14 cellular contexts compared by ENCODE assay signal in the genomic region with DNA sequence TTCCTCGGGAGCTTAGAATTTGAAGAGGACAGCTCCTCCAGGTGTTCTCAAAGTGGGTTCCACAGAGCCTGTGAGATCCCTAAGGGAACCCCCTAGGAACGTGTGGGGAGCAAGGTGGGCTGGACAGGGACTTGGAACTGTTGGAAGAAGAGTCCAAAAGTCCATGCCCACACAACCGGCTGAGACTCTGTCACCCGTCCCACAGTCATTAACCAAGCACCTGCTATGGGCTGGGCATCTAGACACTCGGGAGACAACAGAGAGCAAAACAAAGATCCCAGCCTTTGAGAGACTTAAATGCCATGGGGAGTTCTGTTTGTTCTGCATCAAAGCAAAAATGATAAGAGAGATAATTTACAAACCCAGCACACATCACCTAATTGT.
"Had no signal": no experiment of that assay in that cellular context is flagged by ENCODE, and none has a peak within 500 bp of the region (broad histone marks: within the 10 kb centered on the region; RNA-seq: fewer than 3 reads in every experiment).

No MANE protein-coding gene starts in this region.

- H3K27me3 Mint-ChIP-seq: activated CD4-positive, alpha-beta T cell treated with anti-CD3 and anti-CD28 coated beads, Interleukin-2, amount 10 ng/mL, durations not matched to agents 24 days and 14 days had no signal

- H3K27ac Mint-ChIP-seq: activated CD4-positive, alpha-beta T cell treated with anti-CD3 and anti-CD28 coated beads, Interleukin-2, amount 10 ng/mL, durations not matched to agents 24 days and 14 days; activated naive CD4-positive, alpha-beta T cell treated with anti-CD3 and anti-CD28 coated beads, Interleukin-2, amount 50 U/mL, for 72 hours; activated T-helper 1 cell treated with anti-CD3 and anti-CD28 coated beads, Interleukin-12 subunit alpha, Interleukin-12 subunit beta, Interleukin-2, Interleukin-4 antibody, amounts not matched to agents 30 ng/mL and 10 ng/mL and 1 ng/mL, durations not matched to agents 14 hours and 24 hours and 36 hours; naive thymus-derived CD4-positive, alpha-beta T cell; stimulated activated effector memory CD8-positive, alpha-beta T cell treated with anti-CD3 and anti-CD28 coated beads, Interleukin-12 subunit alpha, Interleukin-12 subunit beta, amount 100 ng/mL, for 72 hours had no signal

- H3K9me3 Mint-ChIP-seq: activated CD4-positive, alpha-beta T cell treated with anti-CD3 and anti-CD28 coated beads, Interleukin-2, amount 10 ng/mL, durations not matched to agents 24 days and 14 days; activated naive CD4-positive, alpha-beta T cell treated with anti-CD3 and anti-CD28 coated beads, Interleukin-2, amount 50 U/mL, for 72 hours; stimulated activated effector memory CD8-positive, alpha-beta T cell treated with anti-CD3 and anti-CD28 coated beads, Interleukin-12 subunit alpha, Interleukin-12 subunit beta, amount 100 ng/mL, for 72 hours had no signal

- H3K4me3 Mint-ChIP-seq: activated CD4-positive, alpha-beta T cell treated with anti-CD3 and anti-CD28 coated beads, Interleukin-2, amount 10 ng/mL, durations not matched to agents 24 days and 14 days; activated T-helper 1 cell treated with anti-CD3 and anti-CD28 coated beads, Interleukin-12 subunit alpha, Interleukin-12 subunit beta, Interleukin-2, Interleukin-4 antibody, amounts not matched to agents 30 ng/mL and 10 ng/mL and 1 ng/mL, durations not matched to agents 14 hours and 24 hours and 36 hours; stimulated activated effector memory CD8-positive, alpha-beta T cell treated with anti-CD3 and anti-CD28 coated beads, Interleukin-12 subunit alpha, Interleukin-12 subunit beta, amount 100 ng/mL, for 72 hours had no signal

- H3K9me3 ChIP-seq: adrenal gland, pancreas, vagina had no signal

- H3K4me3 ChIP-seq: adrenal gland, breast epithelium, heart right ventricle, pancreas, smooth muscle cell, stomach, vagina had no signal

- DNase-seq: cerebellar nuclear complex, cortex of kidney had no signal

- H3K27me3 ChIP-seq: adrenal gland, breast epithelium, pancreas, vagina had no signal

- H3K36me3 ChIP-seq: adrenal gland, breast epithelium, heart right ventricle, pancreas, vagina had no signal

- H3K27ac ChIP-seq: adrenal gland, breast epithelium, heart right ventricle, pancreas, stomach, vagina had no signal

- H3K36me3 Mint-ChIP-seq: activated naive CD4-positive, alpha-beta T cell treated with anti-CD3 and anti-CD28 coated beads, Interleukin-2, amount 50 U/mL, for 72 hours; stimulated activated effector memory CD8-positive, alpha-beta T cell treated with anti-CD3 and anti-CD28 coated beads, Interleukin-12 subunit alpha, Interleukin-12 subunit beta, amount 100 ng/mL, for 72 hours had no signal

- H3K4me1 ChIP-seq: adrenal gland, breast epithelium, vagina had no signal
